ENCODE assay signal across 1 cellular context in genomic region chr16:30406911-30407793, GRCh38.
TF ChIP-seq lines count a peak whose summit lies in the region.

TSS of gene ZNF771 (plus strand) at chr16:30407606. CDS start at chr16:30408054, 448 bp downstream.

TF ChIP-seq in GM12878, 131 proteins besides CTCF, POLR2A, EP300 and RAD21 (continued from another document and continues in another):
- TF ChIP-seq SKIL (IDR thresholded peaks at IDR 0.05; ENCODE audit: low read depth, poor library complexity, severe bottlenecking) (no peak), ZNF687 (IDR thresholded peaks at IDR 0.05) (peak; percentile 76), ZBTB33 (IDR thresholded peaks at IDR 0.05) (no peak), RFX5 (IDR thresholded peaks at IDR 0.05; ENCODE audit: low read depth, low read length) (no peak), STAT3 (IDR thresholded peaks at IDR 0.05; ENCODE audit: low read depth, low read length) (no peak), BHLHE40 (IDR thresholded peaks at IDR 0.05; ENCODE audit: borderline replicate concordance in 1 of 2, low read depth in 2 of 2, low read length in 1 of 2) (peak; percentile 50 to 89; a peak in 3 of 4 replicates), ZBTB11 (CRISPR knock-in tag; IDR thresholded peaks at IDR 0.05) (no peak), BACH1 (IDR thresholded peaks at IDR 0.05; ENCODE audit: borderline replicate concordance) (peak; percentile 18; the same call in 1 of the 2 replicates), SMC3 (IDR thresholded peaks at IDR 0.05; ENCODE audit: borderline replicate concordance, low read length) (no peak), BMI1 (IDR thresholded peaks at IDR 0.05; ENCODE audit: borderline replicate concordance) (no peak), WRNIP1 (IDR thresholded peaks at IDR 0.05; ENCODE audit: borderline replicate concordance, low read depth, low read length) (no peak), CREM (IDR thresholded peaks at IDR 0.05; ENCODE audit: low read depth) (peak; percentile 8; the same call in 1 of the 2 replicates), CHD1 (IDR thresholded peaks at IDR 0.05; ENCODE audit: low read depth, low read length) (no peak), NKRF (conservative IDR thresholded peaks at IDR 0.05) (peak; percentile 86), PAX8 (IDR thresholded peaks at IDR 0.05) (no peak), HDAC6 (IDR thresholded peaks at IDR 0.05; ENCODE audit: unreplicated experiment) (no peak), HDGF (IDR thresholded peaks at IDR 0.05) (no peak), RBBP5 (conservative IDR thresholded peaks at IDR 0.05) (no peak), YBX1 (IDR thresholded peaks at IDR 0.05) (no peak), PRDM15 (CRISPR knock-in tag; IDR thresholded peaks at IDR 0.05) (no peak), MEF2A (IDR thresholded peaks at IDR 0.05; ENCODE audit: insufficient read depth, low read depth, low read length) (no peak), BCL3 (IDR thresholded peaks at IDR 0.05; ENCODE audit: borderline replicate concordance, insufficient read depth, low read depth, low read length, poor library complexity, severe bottlenecking) (no peak), FOXK2 (IDR thresholded peaks at IDR 0.05) (0 out of 2 replicates have a peak, but pooled peaks have one; percentile 22), IRF4 (IDR thresholded peaks at IDR 0.05; ENCODE audit: low read depth, low read length) (no peak), EED (IDR thresholded peaks at IDR 0.05; ENCODE audit: low read depth) (no peak), HCFC1 (IDR thresholded peaks at IDR 0.05; ENCODE audit: low read length) (0 out of 2 replicates have a peak, but pooled peaks have one; percentile 10), NBN (IDR thresholded peaks at IDR 0.05) (0 out of 2 replicates have a peak, but pooled peaks have one; percentile 59), GATAD2B (conservative IDR thresholded peaks at IDR 0.05; ENCODE audit: low read depth) (peak; percentile 91), PML (IDR thresholded peaks at IDR 0.05; ENCODE audit: low read length) (no peak; the same call in 1 of the 2 replicates), YY1 (IDR thresholded peaks at IDR 0.05; ENCODE audit: low read depth, low read length) (peak; percentile 57), RB1 (IDR thresholded peaks at IDR 0.05; ENCODE audit: borderline replicate concordance) (0 out of 2 replicates have a peak, but pooled peaks have one; percentile 38), SMAD1 (IDR thresholded peaks at IDR 0.05; ENCODE audit: low read depth, partially characterized antibody) (no peak), BCLAF1 (IDR thresholded peaks at IDR 0.05) (no peak), ZZZ3 (IDR thresholded peaks at IDR 0.05; ENCODE audit: control insufficient read depth, insufficient read length, low read depth) (no peak), NR2C1 (IDR thresholded peaks at IDR 0.05) (no peak), SIN3A (IDR thresholded peaks at IDR 0.05; ENCODE audit: low read depth, low read length) (0 out of 2 replicates have a peak, but pooled peaks have one; percentile 32)
